8 cellular contexts compared by ENCODE assay signal in genomic region chr3:179604336-179605078, GRCh38. TPM values are rescaled to one million over a fixed set of nuclear protein-coding genes. Genes with fewer than 3 reads are reported as not detected.
DNase-seq lines count a peak whose midpoint lies in the region; ATAC-seq and TF ChIP-seq lines count a peak whose summit lies in the region.

MRPL47 (minus strand) TSS chr3:179604638; CDS start chr3:179604624, 14 bp downstream.
NDUFB5 (plus strand) TSS chr3:179604794; CDS start chr3:179604816, 22 bp downstream.

- peak within 1 kb of the TSS; percentile 84 for H2BK5ac ChIP-seq in IMR-90 (ENCODE audit: low read depth, low read length, poor library complexity, severe bottlenecking)

- no CpG with 5 or more reads among the region's 45 CpGs for WGBS in IMR-90 (ENCODE audit: extremely low coverage in 2 of 2, insufficient read length in 1 of 2), 2 experiments

- peak within 1 kb of the TSS; percentile 85 for H3K4me3 ChIP-seq in IMR-90 (ENCODE audit: insufficient read depth, low read depth, low read length)

- CTCF ChIA-PET in IMR-90 (lab: Yijun Ruan, JAX) = interaction anchor here (0.6 kb wide), 1 partner anchor 1352 kb away, joined by 3 read pairs; no protein-coding TSS in a partner anchor

- peaks cover 3% of the 10 kb centered on the region; the same call in 1 of the 2 replicates for H3K9me1 ChIP-seq in IMR-90 (ENCODE audit: insufficient read depth, low read length)

- peak; percentile 96 for ATAC-seq in GM21528 (IDR thresholded peaks at IDR 0.05; ENCODE audit: low FRiP score, unreplicated experiment)
- peak; percentile 100 for ATAC-seq in IMR-90 (ENCODE audit: low read depth)

- peak within 1 kb of the TSS; percentile 98 for H3K23ac ChIP-seq in IMR-90 (ENCODE audit: low read depth, low read length)

- H3K9ac ChIP-seq in IMR-90 (ENCODE audit: low read depth, low read length) = peak within 1 kb of the TSS; percentile 95

- peak within 1 kb of the TSS; percentile 56 for H3K18ac ChIP-seq in IMR-90 (ENCODE audit: low read depth, low read length)

- peak within 1 kb of the TSS; percentile 95 for H3K56ac ChIP-seq in IMR-90 (ENCODE audit: extremely low read depth, insufficient read depth, low read length)

- H3K27ac ChIP-seq in IMR-90 (ENCODE audit: insufficient read depth, low read length) = peak within 1 kb of the TSS; percentile 92

- DNase-seq in DMS 273 (lab: John Stamatoyannopoulos, UW; ENCODE audit: unreplicated experiment) = peak; percentile 99
- peak; percentile 97 for DNase-seq in IMR-90
- DNase-seq in OCI-M1 (lab: John Stamatoyannopoulos, UW) = peak; percentile 94
- peak; percentile 89 for DNase-seq in activated T-cell treated with anti-CD3 and anti-CD28 coated beads for 24 hours (ENCODE audit: low read depth)
- peak; percentile 85 for DNase-seq in epidermal melanocyte (ENCODE audit: insufficient read length, low spot score)
- DNase-seq in middle frontal gyrus (ENCODE audit: extremely low spot score, low spot score) = peak; percentile 97
- DNase-seq in stimulated activated CD8-positive, alpha-beta memory T cell treated with anti-CD3 and anti-CD28 coated beads, Interleukin-2, amount 100 ng/mL, for 48 hours (ENCODE audit: low read depth in 2 of 2) = peak; percentile 74 to 89

- H4K5ac ChIP-seq in IMR-90 (ENCODE audit: low read depth, low read length) = peak within 1 kb of the TSS; percentile 84

- H3K4me1 ChIP-seq in IMR-90 (ENCODE audit: control insufficient read depth, insufficient read depth, low read length) = no peaks in the 10 kb centered on the region; the same call in 1 of the 2 replicates

- POLR2A ChIA-PET in IMR-90 (lab: Charles Lee; ENCODE audit: unreplicated experiment) = interaction anchor here (0.6 to 0.9 kb wide), 2 partner anchors 16 to 45 kb away, joined by 3 read pairs; no protein-coding TSS in a partner anchor

- H2AFZ ChIP-seq in IMR-90 (replicated peaks; ENCODE audit: low read length, poor library complexity) = peak within 1 kb of the TSS; percentile 97

- BruUV-seq in IMR-90 (replicated peaks; lab: Mats Ljungman, UMichigan) = no TSS peak

- in situ Hi-C loops in IMR-90 (cut with MboI; ENCODE audit: low sequenced_read_pairs) = no loop called here

- intact Hi-C loops in IMR-90 (cut with micrococcal nuclease) = loop anchor here (1.0 kb wide), 1 partner anchor 109 kb away; no protein-coding TSS in a partner anchor

- no peak within 1 kb of the TSS for H2BK20ac ChIP-seq in IMR-90 (ENCODE audit: low read depth, low read length)

- TF ChIP-seq CTCF in IMR-90 (conservative IDR thresholded peaks at IDR 0.05; ENCODE audit: low read depth, low read length) = no peak

- peak within 1 kb of the TSS; percentile 95 for H3K4ac ChIP-seq in IMR-90 (ENCODE audit: low read depth, low read length)

- no peaks in the 10 kb centered on the region for H3K9me3 ChIP-seq in IMR-90 (ENCODE audit: control insufficient read depth, insufficient read depth, low read length)

- peak within 1 kb of the TSS; percentile 89 for H2AK9ac ChIP-seq in IMR-90 (replicated peaks; ENCODE audit: low read depth, low read length, poor library complexity)

- H3K4me2 ChIP-seq in IMR-90 (ENCODE audit: low read depth, low read length) = peak within 1 kb of the TSS; percentile 99

- no peaks in the 10 kb centered on the region for H4K20me1 ChIP-seq in IMR-90 (ENCODE audit: insufficient read depth, low read length)

- peaks cover 15 to 20% of the 10 kb centered on the region in 2 experiments for H3K79me1 ChIP-seq in IMR-90 (ENCODE audit: low read depth in 1 of 2, low read length in 2 of 2)

- peak within 1 kb of the TSS; percentile 70 to 99 for H4K8ac ChIP-seq in IMR-90 (ENCODE audit: low read depth in 2 of 2, low read length in 2 of 2)

- H3K36me3 ChIP-seq in IMR-90 (ENCODE audit: control insufficient read depth, insufficient read depth, low read length) = peaks cover 14% of the 10 kb centered on the region

- no peak for TF ChIP-seq RAD21 in IMR-90 (IDR thresholded peaks at IDR 0.05; ENCODE audit: low read length)

- H2BK15ac ChIP-seq in IMR-90 (ENCODE audit: low read depth, low read length) = no peak within 1 kb of the TSS; the same call in 2 of the 3 replicates

- peak within 1 kb of the TSS; percentile 96 for H3K14ac ChIP-seq in IMR-90 (replicated peaks; ENCODE audit: low read depth, low read length)

- H3K27me3 ChIP-seq in IMR-90 (ENCODE audit: control insufficient read depth, insufficient read depth, low read length) = no peaks in the 10 kb centered on the region

- dilution Hi-C loops in IMR-90 (cut with HindIII; ENCODE audit: low sequenced_read_pairs, unreplicated experiment) = no loop called here

- H4K91ac ChIP-seq in IMR-90 (ENCODE audit: insufficient read depth, low read depth, low read length) = peak within 1 kb of the TSS; percentile 92

- peak within 1 kb of the TSS; percentile 59 for H2AK5ac ChIP-seq in IMR-90 (ENCODE audit: low read depth, low read length)

- peak within 1 kb of the TSS; percentile 71 for H2BK120ac ChIP-seq in IMR-90 (ENCODE audit: low read depth, low read length)

- TF ChIP-seq POLR2A in IMR-90 (IDR thresholded peaks at IDR 0.05; ENCODE audit: low read depth, low read length) = peak; percentile 93

TF ChIP-seq in IMR-90, 13 proteins besides CTCF, POLR2A, EP300 and RAD21:
- no peak for TF ChIP-seq RFX5 (IDR thresholded peaks at IDR 0.05; ENCODE audit: low read depth, low read length)
- TF ChIP-seq FOS (IDR thresholded peaks at IDR 0.05; ENCODE audit: low read depth, low read length) = no peak
- peak; percentile 54; the same call in 1 of the 2 replicates for TF ChIP-seq MXI1 (IDR thresholded peaks at IDR 0.05; ENCODE audit: borderline replicate concordance, low read depth, low read length)
- TF ChIP-seq RCOR1 (IDR thresholded peaks at IDR 0.05; ENCODE audit: insufficient replicate concordance, low read length) = no peak
- TF ChIP-seq USF2 (IDR thresholded peaks at IDR 0.05; ENCODE audit: low read depth, low read length) = no peak; the same call in 1 of the 2 replicates
- TF ChIP-seq BHLHE40 (IDR thresholded peaks at IDR 0.05; ENCODE audit: low read depth, low read length) = no peak
- peak; percentile 96 for TF ChIP-seq CHD1 (IDR thresholded peaks at IDR 0.05; ENCODE audit: low read depth, low read length)
- TF ChIP-seq SMC3 (IDR thresholded peaks at IDR 0.05; ENCODE audit: low read depth, low read length) = no peak
- no peak for TF ChIP-seq ELK1 (IDR thresholded peaks at IDR 0.05; ENCODE audit: borderline replicate concordance, low read depth, low read length)
- no peak for TF ChIP-seq MAZ (IDR thresholded peaks at IDR 0.05; ENCODE audit: borderline replicate concordance, low read depth, low read length)
- no peak for TF ChIP-seq NFE2L2 (IDR thresholded peaks at IDR 0.05; ENCODE audit: low read depth, low read length)
- no peak for TF ChIP-seq CEBPB (IDR thresholded peaks at IDR 0.05; ENCODE audit: low read depth, low read length)
- peak; percentile 56; the same call in 1 of the 2 replicates for TF ChIP-seq MAFK (IDR thresholded peaks at IDR 0.05; ENCODE audit: low read depth, low read length)

RNA-seq across cellular contexts. Expression of gene MRPL47, which starts in this region (rescaled TPM):
- 41.4 and 47.2 TPM in 2 replicates for total RNA-seq in IMR-90 (2012; rRNA removed)
- 43.3 and 43.7 TPM in 2 replicates for polyA plus RNA-seq in IMR-90 (2012; rRNA removed)
- 6.6 and 12.2 TPM in 2 replicates for polyA plus RNA-seq in IMR-90 (2012; cell fraction: cytosol; rRNA removed)
- polyA plus RNA-seq in IMR-90 (2012; cell fraction: nucleus; rRNA removed; ENCODE audit: low replicate concordance) = 1.0 and 16.5 TPM in 2 replicates

RNA-seq across cellular contexts. Expression of gene NDUFB5, which starts in this region (rescaled TPM):
- 17.2 and 40.0 TPM in 2 replicates for total RNA-seq in IMR-90 (2012; rRNA removed)
- 22.6 and 29.3 TPM in 2 replicates for polyA plus RNA-seq in IMR-90 (2012; rRNA removed)
- polyA plus RNA-seq in IMR-90 (2012; cell fraction: cytosol; rRNA removed) = 5.9 and 9.1 TPM in 2 replicates
- polyA plus RNA-seq in IMR-90 (2012; cell fraction: nucleus; rRNA removed; ENCODE audit: low replicate concordance) = 2.1 and 18.2 TPM in 2 replicates

Comparison
In these comparisons a context has a peak if more than half of its experiments do, and no peak if none do; other contexts are left out.
1. Peak in every context shown above with its lines: DNase-seq, ATAC-seq, H3K4me3 ChIP-seq and H3K27ac ChIP-seq.